Comparison of ENCODE assay signal across 25 cellular contexts in genomic region chr22:19990609-19991394, GRCh38. TPM values are rescaled to one million over a fixed set of nuclear protein-coding genes. Genes with fewer than 3 reads are reported as not detected.
A peak's percentile ranks its signal among the peaks of the same experiment; 100 is the strongest.
DNase-seq lines count a peak whose midpoint lies in the region; ATAC-seq and TF ChIP-seq lines count a peak whose summit lies in the region.
"Had no signal": no experiment of that assay in that cellular context is flagged by ENCODE, and none has a peak within 500 bp of the region (broad histone marks: within the 10 kb centered on the region; RNA-seq: fewer than 3 reads in every experiment).

No MANE protein-coding gene starts in this region.

- TF ChIP-seq POLR2A in sigmoid colon (IDR thresholded peaks at IDR 0.05): no peak

- intact Hi-C loops in left ventricle myocardium inferior (cut with micrococcal nuclease) (no loop called here), cardiac septum (cut with DNase I) (no loop called here), left ventricle myocardium superior (cut with micrococcal nuclease) (no loop called here), sigmoid colon (cut with DNase I) (no loop called here)

- H3K9me3 ChIP-seq in left ventricle myocardium inferior (replicated peaks) (no peaks in the 10 kb centered on the region), sigmoid colon (no peaks in the 10 kb centered on the region)
- H3K9me3 ChIP-seq: neutrophil, uterus had no signal

- ATAC-seq in left ventricle myocardium superior: no peak
- ATAC-seq in activated CD4-positive, CD25-positive, alpha-beta regulatory T cell treated with anti-CD3 and anti-CD28 coated beads, Interleukin-2, amount 50 U/mL, for 24 hours: no peak
- ATAC-seq in omental fat pad (ENCODE audit: low FRiP score): no peak
- ATAC-seq: activated CD8-positive, alpha-beta memory T cell treated with anti-CD3 and anti-CD28 coated beads, Interleukin-2, amount 10 ng/mL, durations not matched to agents 7 days and 5 days; activated T-cell treated with anti-CD3 and anti-CD28 coated beads, Interleukin-2, amount 50 U/mL, for 72 hours; Panc1; WTC11 had no signal

- DNase-seq in left ventricle myocardium inferior (no peak), cardiac septum (ENCODE audit: low spot score) (no peak), left ventricle myocardium superior (peak; percentile 22), sigmoid colon (no peak), NCI-H128 (lab: John Stamatoyannopoulos, UW; ENCODE audit: unreplicated experiment) (no peak), DMS79 (lab: John Stamatoyannopoulos, UW) (no peak), omental fat pad (ENCODE audit: low spot score) (no peak)
- DNase-seq: activated CD8-positive, alpha-beta memory T cell treated with anti-CD3 and anti-CD28 coated beads, Interleukin-2, amount 10 ng/mL, durations not matched to agents 7 days and 5 days; activated naive CD4-positive, alpha-beta T cell; activated T-cell treated with anti-CD3 and anti-CD28 coated beads, Interleukin-2, amount 50 U/mL, for 72 hours; DMS153; effector CD4-positive, alpha-beta T cell; IMR-90; NCI-H1048; NCI-H187; NCI-H524 treated with DMSO at 0.1 percent for 48 hours; SIG-M5; stimulated activated CD4-positive, alpha-beta T cell treated with anti-CD3 and anti-CD28 coated beads, Interleukin-2, amount 100 ng/mL, for 24 hours; uterus had no signal

- TF ChIP-seq CTCF in left ventricle myocardium inferior (IDR thresholded peaks at IDR 0.05; ENCODE audit: borderline replicate concordance) (no peak), sigmoid colon (IDR thresholded peaks at IDR 0.05) (no peak), omental fat pad (IDR thresholded peaks at IDR 0.05) (no peak)

- H3K4me1 ChIP-seq in left ventricle myocardium inferior (peaks cover 71% of the 10 kb centered on the region), sigmoid colon (peaks cover 0 to 53% (median 42%) of the 10 kb centered on the region in 4 donors)

- H3K27me3 ChIP-seq in left ventricle myocardium inferior (ENCODE audit: low read depth) (no peaks in the 10 kb centered on the region), sigmoid colon (no peaks in the 10 kb centered on the region)
- H3K27me3 ChIP-seq: uterus had no signal

- H3K4me3 ChIP-seq in left ventricle myocardium inferior (no peak overlapping the region), sigmoid colon (no peak overlapping the region)
- H3K4me3 ChIP-seq: smooth muscle cell, uterus had no signal

- 93 to 96% methylated on average over 20 of the region's 20 CpGs for WGBS in sigmoid colon, 2 donors

- no peak for TF ChIP-seq EP300 in sigmoid colon (IDR thresholded peaks at IDR 0.05)

- no peaks in the 10 kb centered on the region for H3K36me3 ChIP-seq in left ventricle myocardium inferior
- H3K36me3 ChIP-seq in sigmoid colon: no peaks in the 10 kb centered on the region
- H3K36me3 ChIP-seq: neutrophil, uterus had no signal

- H3K27ac ChIP-seq in left ventricle myocardium inferior (replicated peaks) (peak overlapping the region; percentile 50), sigmoid colon (peak overlapping the region; percentile 56 to 71 (median 64))
- H3K27ac ChIP-seq: epithelial cell of prostate, neutrophil, uterus had no signal

RNA-seq across cellular contexts. Expression of gene ARVCF, which starts 25.8 kb away (rescaled TPM):
- 25.4 TPM for total RNA-seq in left ventricle myocardium inferior
- 46.8 TPM for total RNA-seq in cardiac septum
- 26.8 TPM for total RNA-seq in left ventricle myocardium superior
- 10 to 100 TPM; 14.6 to 33.8 (median 24.5) TPM for total RNA-seq in sigmoid colon
- polyA plus RNA-seq in sigmoid colon: 10 to 100 TPM in 1 of 3 donors, 1 to 10 TPM in 2; 3.9 to 13.3 (median 6.0) TPM
- 10 to 100 TPM in 2 of 4 donors, 1 to 10 TPM in 2; 6.5 to 20.0 (median 9.3) TPM for total RNA-seq in omental fat pad

RNA-seq across cellular contexts. Expression of gene TANGO2, which starts 30.1 kb away (rescaled TPM):
- 71.7 TPM for total RNA-seq in left ventricle myocardium inferior
- 84.5 TPM for total RNA-seq in cardiac septum
- 71.5 TPM for total RNA-seq in left ventricle myocardium superior
- 10 to 100 TPM; 24.2 to 36.6 (median 31.9) TPM for total RNA-seq in sigmoid colon
- polyA plus RNA-seq in sigmoid colon: 10 to 100 TPM; 27.0 to 46.2 (median 27.8) TPM
- 10 to 100 TPM; 35.3 to 48.4 (median 37.9) TPM for total RNA-seq in omental fat pad

RNA-seq across cellular contexts. Expression of gene TXNRD2, which starts 49.2 kb away (rescaled TPM):
- total RNA-seq in left ventricle myocardium inferior (35.2 TPM), cardiac septum (33.3 TPM), left ventricle myocardium superior (42.4 TPM), sigmoid colon (10 to 100 TPM; 16.3 to 29.6 (median 21.1) TPM), omental fat pad (10 to 100 TPM; 10.1 to 24.4 (median 15.1) TPM)
- 10 to 100 TPM; 13.2 to 18.3 (median 16.6) TPM for polyA plus RNA-seq in sigmoid colon
- total RNA-seq: smooth muscle cell had no signal

RNA-seq across cellular contexts. Expression of gene COMT, which starts 49.2 kb away (rescaled TPM):
- total RNA-seq in left ventricle myocardium inferior: 81.5 TPM
- 97.1 TPM for total RNA-seq in cardiac septum
- 83.4 TPM for total RNA-seq in left ventricle myocardium superior
- 100 to 1,000 TPM; 106 to 162 (median 112) TPM for total RNA-seq in sigmoid colon
- 10 to 100 TPM; 62.5 to 97.6 (median 68.4) TPM for polyA plus RNA-seq in sigmoid colon
- total RNA-seq in omental fat pad: 100 to 1,000 TPM; 166 to 214 (median 180) TPM
